Comparison of ENCODE assay signal across 21 cellular contexts in genomic region chr1:65319141-65319540, GRCh38. TPM values are rescaled to one million over a fixed set of nuclear protein-coding genes. Genes with fewer than 3 reads are reported as not detected.
DNase-seq lines count a peak whose midpoint lies in the region; ATAC-seq and TF ChIP-seq lines count a peak whose summit lies in the region.
"Had no signal": no experiment of that assay in that cellular context is flagged by ENCODE, and none has a peak within 500 bp of the region (broad histone marks: within the 10 kb centered on the region; RNA-seq: fewer than 3 reads in every experiment).

No MANE protein-coding gene starts in this region.

- no peak for TF ChIP-seq RAD21 in SK-N-SH (IDR thresholded peaks at IDR 0.05; ENCODE audit: low read length)

- H3K36me3 ChIP-seq in SK-N-SH (replicated peaks in 1 of 2; ENCODE audit: control insufficient read depth in 1 of 2, insufficient read depth in 2 of 2, low read length in 1 of 2): no peaks in the 10 kb centered on the region
- H3K36me3 ChIP-seq: ascending aorta, right lobe of liver had no signal

- no peaks in the 10 kb centered on the region for H3K9me2 ChIP-seq in SK-N-SH

- no peaks in the 10 kb centered on the region for H3F3A ChIP-seq in SK-N-SH (replicated peaks; ENCODE audit: insufficient read depth)

- POLR2A ChIA-PET in SK-N-SH (lab: Yijun Ruan, JAX): interaction anchor here (2.0 kb wide), 1 partner anchor 9 kb away, joined by 6 read pairs; the partner anchor contains the start of gene DNAJC6

- H3K4me1 ChIP-seq in SK-N-SH (ENCODE audit: control insufficient read depth in 1 of 2, insufficient read depth in 2 of 2, low read depth in 1 of 2, low read length in 1 of 2): peaks cover 0 to 22% of the 10 kb centered on the region in 2 experiments; a peak in 2 of 4 replicates
- H3K4me1 ChIP-seq: ascending aorta; BLaER1 treated with 17β-estradiol and CSF1 and Interleukin-3, amounts not matched to agents 10 nM and 100 nM; right lobe of liver had no signal

- H4K20me1 ChIP-seq in SK-N-SH (ENCODE audit: insufficient read depth): no peaks in the 10 kb centered on the region
- H4K20me1 ChIP-seq: BLaER1 treated with 17β-estradiol and CSF1 and Interleukin-3, amounts not matched to agents 10 nM and 100 nM had no signal

- no peak overlapping the region for H2AFZ ChIP-seq in SK-N-SH (ENCODE audit: low read depth)

- WGBS in SK-N-SH (ENCODE audit: low lambda C conversion rate): 87% methylated on average over 3 of the region's 3 CpGs

- H3K27ac ChIP-seq in SK-N-SH (ENCODE audit: low read depth in 2 of 2, low read length in 1 of 2): peak overlapping the region in 1 of 2 experiments; percentile 53; a peak in 1 of 4 replicates
- H3K27ac ChIP-seq: ascending aorta; BLaER1 treated with 17β-estradiol and CSF1 and Interleukin-3, amounts not matched to agents 10 nM and 100 nM; right lobe of liver had no signal

- no peak overlapping the region for H3K9ac ChIP-seq in SK-N-SH
- H3K9ac ChIP-seq: BLaER1 treated with 17β-estradiol and CSF1 and Interleukin-3, amounts not matched to agents 10 nM and 100 nM had no signal

- no peak for TF ChIP-seq EP300 in SK-N-SH (IDR thresholded peaks at IDR 0.05; ENCODE audit: borderline replicate concordance in 1 of 2, low read depth in 1 of 2, low read length in 1 of 2)

- H3K27me3 ChIP-seq in SK-N-SH (ENCODE audit: insufficient read depth): no peaks in the 10 kb centered on the region
- H3K27me3 ChIP-seq: ascending aorta; BLaER1 treated with 17β-estradiol and CSF1 and Interleukin-3, amounts not matched to agents 10 nM and 100 nM; right lobe of liver had no signal

- no peaks in the 10 kb centered on the region for H3K9me3 ChIP-seq in SK-N-SH
- H3K9me3 ChIP-seq: right lobe of liver had no signal

- peak; percentile 12 for DNase-seq in SK-N-SH
- DNase-seq in astrocyte of the hippocampus (ENCODE audit: low read depth, low spot score): peak; percentile 2
- peak; percentile 60 to 62 for DNase-seq in hippocampal formation (lab: John Stamatoyannopoulos, UW)
- peak; percentile 76 for DNase-seq in superior temporal gyrus (ENCODE audit: extremely low spot score)
- DNase-seq in GDM1 (lab: John Stamatoyannopoulos, UW): no peak
- DNase-seq in GM03348 (ENCODE audit: low spot score): no peak
- DNase-seq: activated naive CD4-positive, alpha-beta T cell treated with anti-CD3 and anti-CD28 coated beads for 36 hours; activated T-cell treated with anti-CD3 and anti-CD28 coated beads, Interleukin-2, amount 50 U/mL, for 48 hours; Kasumi-1; naive B cell; NCI-H2081; NCI-H526; right lobe of liver; stimulated activated CD8-positive, alpha-beta memory T cell treated with anti-CD3 and anti-CD28 coated beads, Interleukin-4, amount 100 ng/mL, for 48 hours; T-cell had no signal

- CTCF ChIA-PET in SK-N-SH (lab: Yijun Ruan, JAX): interaction anchor here (1.5 kb wide), 1 partner anchor 18 kb away, joined by 4 read pairs; no protein-coding TSS in a partner anchor

- ATAC-seq in SK-N-SH treated with all-trans-retinoic acid at 6 μM for 48 hours (no peak), HG03354 (IDR thresholded peaks at IDR 0.05; ENCODE audit: poor library complexity, severe bottlenecking, unreplicated experiment) (no peak)
- ATAC-seq: GM12878, right lobe of liver, T-cell had no signal

- TF ChIP-seq CTCF in SK-N-SH (IDR thresholded peaks at IDR 0.05): no peak

- H3K4me2 ChIP-seq in SK-N-SH: no peak overlapping the region
- H3K4me2 ChIP-seq: BLaER1 treated with 17β-estradiol and CSF1 and Interleukin-3, amounts not matched to agents 10 nM and 100 nM had no signal

- no peaks in the 10 kb centered on the region for H3K79me2 ChIP-seq in SK-N-SH (ENCODE audit: insufficient read depth)

- no peak overlapping the region for H3K4me3 ChIP-seq in SK-N-SH (ENCODE audit: low read depth in 2 of 2, low read length in 1 of 2)
- H3K4me3 ChIP-seq: ascending aorta; BLaER1 treated with 17β-estradiol and CSF1 and Interleukin-3, amounts not matched to agents 10 nM and 100 nM; GM12878; lung; right lobe of liver had no signal

TF ChIP-seq in SK-N-SH, 30 proteins besides CTCF, POLR2A, EP300 and RAD21:
- TF ChIP-seq FOXJ3 (CRISPR knock-in tag; IDR thresholded peaks at IDR 0.05) (no peak), FOXM1 (IDR thresholded peaks at IDR 0.05; ENCODE audit: low read depth) (no peak), CHD2 (IDR thresholded peaks at IDR 0.05; ENCODE audit: low read length, partially characterized antibody) (no peak), POLR2AphosphoS5 (IDR thresholded peaks at IDR 0.05; ENCODE audit: low read depth, low read length) (no peak), MXI1 (IDR thresholded peaks at IDR 0.05; ENCODE audit: low read depth, low read length) (no peak), IRF3 (IDR thresholded peaks at IDR 0.05; ENCODE audit: low read depth, low read length) (no peak), TAF1 (IDR thresholded peaks at IDR 0.05; ENCODE audit: borderline replicate concordance, low read depth, low read length) (no peak), NFIC (IDR thresholded peaks at IDR 0.05; ENCODE audit: borderline replicate concordance) (no peak)

TF ChIP-seq in SK-N-SH treated with all-trans-retinoic acid at 6 μM for 48 hours, 23 proteins besides CTCF, POLR2A, EP300 and RAD21:
- TF ChIP-seq CSRNP3 (CRISPR knock-in tag; IDR thresholded peaks at IDR 0.05) (no peak), ZNF8 (CRISPR knock-in tag; IDR thresholded peaks at IDR 0.05) (no peak), OSR1 (CRISPR knock-in tag; IDR thresholded peaks at IDR 0.05) (no peak), RARB (CRISPR knock-in tag; IDR thresholded peaks at IDR 0.05) (no peak), ZNF70 (CRISPR knock-in tag; IDR thresholded peaks at IDR 0.05) (no peak), PATZ1 (CRISPR knock-in tag; IDR thresholded peaks at IDR 0.05; ENCODE audit: borderline replicate concordance) (no peak), GLIS3 (CRISPR knock-in tag; IDR thresholded peaks at IDR 0.05) (no peak)

RNA-seq across cellular contexts. Expression of gene DNAJC6, which starts 9.8 kb away (rescaled TPM):
- polyA plus RNA-seq in SK-N-SH (2012; rRNA removed): 1.9 and 2.5 TPM in 2 replicates
- 1.9 and 2.1 TPM in 2 replicates for polyA plus RNA-seq in SK-N-SH (2012; cell fraction: cytosol; rRNA removed)
- polyA plus RNA-seq in SK-N-SH (2012; cell fraction: nucleus; rRNA removed): 1.8 and 3.2 TPM in 2 replicates

Comparison
In these comparisons a context has a peak if more than half of its experiments do, and no peak if none do; other contexts are left out.
1. DNase-seq: peak in SK-N-SH (single experiment), astrocyte of the hippocampus (single experiment), hippocampal formation (2 of 2) and superior temporal gyrus (single experiment); none in GDM1 (single experiment) and GM03348 (single experiment).